1 cellular context compared by ENCODE assay signal in genomic region chr2:174643356-174643755, GRCh38.
TF ChIP-seq lines count a peak whose summit lies in the region.

No MANE protein-coding gene starts in this region.

TF ChIP-seq in endothelial cell of umbilical vein, 7 proteins besides CTCF, POLR2A, EP300 and RAD21 (continued from another document):
- TF ChIP-seq MAX (IDR thresholded peaks at IDR 0.05; ENCODE audit: insufficient read depth, insufficient read length) = no peak
